ENCODE assay signal across 1 cellular context in the genomic region with DNA sequence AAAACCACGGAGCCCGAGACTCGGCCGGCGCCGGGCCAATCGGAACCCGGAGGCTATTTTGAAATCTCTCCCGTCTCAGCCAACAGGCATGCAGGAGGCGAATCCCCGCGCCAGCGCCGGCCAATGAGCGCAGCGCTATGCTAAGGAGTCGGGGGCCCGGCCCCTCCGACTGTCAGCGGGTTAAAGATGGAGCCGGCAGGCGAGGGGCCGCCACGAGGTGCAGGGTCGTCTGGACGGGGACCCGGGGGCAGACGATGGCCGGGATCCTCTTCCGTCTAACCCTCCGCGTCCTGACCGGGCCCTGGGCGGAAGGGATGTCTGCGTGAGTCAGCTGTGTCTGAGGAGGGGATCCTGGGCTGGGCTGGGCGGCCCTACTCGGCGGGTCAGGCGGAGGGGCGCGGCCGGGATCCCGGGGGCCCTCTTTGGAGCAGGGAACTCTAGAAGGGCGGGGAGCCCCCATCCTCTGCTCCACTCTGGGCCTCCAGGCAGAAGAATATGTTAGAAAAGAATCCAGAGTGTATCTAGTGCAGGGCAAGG.
TF ChIP-seq lines count a peak whose summit lies in the region.

No MANE protein-coding gene starts in this region.

TF ChIP-seq in K562, 482 proteins besides CTCF, POLR2A, EP300 and RAD21 (continued from another document):
- TF ChIP-seq, protein P1, sequence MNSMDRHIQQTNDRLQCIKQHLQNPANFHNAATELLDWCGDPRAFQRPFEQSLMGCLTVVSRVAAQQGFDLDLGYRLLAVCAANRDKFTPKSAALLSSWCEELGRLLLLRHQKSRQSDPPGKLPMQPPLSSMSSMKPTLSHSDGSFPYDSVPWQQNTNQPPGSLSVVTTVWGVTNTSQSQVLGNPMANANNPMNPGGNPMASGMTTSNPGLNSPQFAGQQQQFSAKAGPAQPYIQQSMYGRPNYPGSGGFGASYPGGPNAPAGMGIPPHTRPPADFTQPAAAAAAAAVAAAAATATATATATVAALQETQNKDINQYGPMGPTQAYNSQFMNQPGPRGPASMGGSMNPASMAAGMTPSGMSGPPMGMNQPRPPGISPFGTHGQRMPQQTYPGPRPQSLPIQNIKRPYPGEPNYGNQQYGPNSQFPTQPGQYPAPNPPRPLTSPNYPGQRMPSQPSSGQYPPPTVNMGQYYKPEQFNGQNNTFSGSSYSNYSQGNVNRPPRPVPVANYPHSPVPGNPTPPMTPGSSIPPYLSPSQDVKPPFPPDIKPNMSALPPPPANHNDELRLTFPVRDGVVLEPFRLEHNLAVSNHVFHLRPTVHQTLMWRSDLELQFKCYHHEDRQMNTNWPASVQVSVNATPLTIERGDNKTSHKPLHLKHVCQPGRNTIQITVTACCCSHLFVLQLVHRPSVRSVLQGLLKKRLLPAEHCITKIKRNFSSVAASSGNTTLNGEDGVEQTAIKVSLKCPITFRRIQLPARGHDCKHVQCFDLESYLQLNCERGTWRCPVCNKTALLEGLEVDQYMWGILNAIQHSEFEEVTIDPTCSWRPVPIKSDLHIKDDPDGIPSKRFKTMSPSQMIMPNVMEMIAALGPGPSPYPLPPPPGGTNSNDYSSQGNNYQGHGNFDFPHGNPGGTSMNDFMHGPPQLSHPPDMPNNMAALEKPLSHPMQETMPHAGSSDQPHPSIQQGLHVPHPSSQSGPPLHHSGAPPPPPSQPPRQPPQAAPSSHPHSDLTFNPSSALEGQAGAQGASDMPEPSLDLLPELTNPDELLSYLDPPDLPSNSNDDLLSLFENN (IDR thresholded peaks at IDR 0.05; ENCODE audit: low read depth in 2 of 2, low read length in 2 of 2): peak in 1 of 2 experiments; percentile 72; a peak in 2 of 4 replicates
- TF ChIP-seq RCOR1 (IDR thresholded peaks at IDR 0.05; ENCODE audit: borderline replicate concordance in 1 of 2, low read depth in 2 of 2, low read length in 2 of 2): peak in 1 of 2 experiments; percentile 87
- TF ChIP-seq, protein P2, sequence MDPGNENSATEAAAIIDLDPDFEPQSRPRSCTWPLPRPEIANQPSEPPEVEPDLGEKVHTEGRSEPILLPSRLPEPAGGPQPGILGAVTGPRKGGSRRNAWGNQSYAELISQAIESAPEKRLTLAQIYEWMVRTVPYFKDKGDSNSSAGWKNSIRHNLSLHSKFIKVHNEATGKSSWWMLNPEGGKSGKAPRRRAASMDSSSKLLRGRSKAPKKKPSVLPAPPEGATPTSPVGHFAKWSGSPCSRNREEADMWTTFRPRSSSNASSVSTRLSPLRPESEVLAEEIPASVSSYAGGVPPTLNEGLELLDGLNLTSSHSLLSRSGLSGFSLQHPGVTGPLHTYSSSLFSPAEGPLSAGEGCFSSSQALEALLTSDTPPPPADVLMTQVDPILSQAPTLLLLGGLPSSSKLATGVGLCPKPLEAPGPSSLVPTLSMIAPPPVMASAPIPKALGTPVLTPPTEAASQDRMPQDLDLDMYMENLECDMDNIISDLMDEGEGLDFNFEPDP (CRISPR knock-in tag; IDR thresholded peaks at IDR 0.05): no peak
- peak in 1 of 3 experiments; percentile 97 for TF ChIP-seq YY1 (IDR thresholded peaks at IDR 0.05; ENCODE audit: borderline replicate concordance in 1 of 3, control insufficient read depth in 1 of 3, extremely low read depth in 1 of 3, insufficient read depth in 3 of 3, insufficient read length in 1 of 3, insufficient replicate concordance in 2 of 3, low read depth in 1 of 3, low read length in 2 of 3)
- peak; percentile 61 to 76; a peak in 3 of 4 replicates for TF ChIP-seq TBL1XR1 (IDR thresholded peaks at IDR 0.05; ENCODE audit: low read length in 2 of 2)
- no peak for TF ChIP-seq KLF10 (CRISPR knock-in tag; IDR thresholded peaks at IDR 0.05)
- peak in 1 of 2 experiments; percentile 23; a peak in 1 of 4 replicates for TF ChIP-seq ETV6 (IDR thresholded peaks at IDR 0.05; ENCODE audit: borderline replicate concordance in 1 of 2, low read depth in 2 of 2, low read length in 1 of 2)
- no peak for TF ChIP-seq ETV6 (CRISPR knock-in tag; IDR thresholded peaks at IDR 0.05; ENCODE audit: borderline replicate concordance)
TF ChIP-seq in K562: peak in this region for 34.
